1 cellular context compared by ENCODE assay signal in genomic region chr7:45865594-45866410, GRCh38.
A peak's percentile ranks its signal among the peaks of the same experiment; 100 is the strongest.
TF ChIP-seq lines count a peak whose summit lies in the region.

No MANE protein-coding gene starts in this region.

TF ChIP-seq in HepG2, 621 proteins besides CTCF, POLR2A, EP300 and RAD21 (continued from another document):
- TF ChIP-seq ETS1 (CRISPR knock-in tag; IDR thresholded peaks at IDR 0.05): no peak
- no peak for TF ChIP-seq SATB2 (CRISPR knock-in tag; IDR thresholded peaks at IDR 0.05)
- TF ChIP-seq ZNF724P (CRISPR knock-in tag; IDR thresholded peaks at IDR 0.05; ENCODE audit: borderline replicate concordance): no peak
- no peak for TF ChIP-seq MED13 (CRISPR knock-in tag; IDR thresholded peaks at IDR 0.05)
- no peak for TF ChIP-seq NFIB (CRISPR knock-in tag; IDR thresholded peaks at IDR 0.05; ENCODE audit: borderline replicate concordance)
- TF ChIP-seq SRSF9 (IDR thresholded peaks at IDR 0.05; ENCODE audit: borderline replicate concordance, insufficient read depth, low read depth, low read length, poor library complexity, severe bottlenecking): no peak
- TF ChIP-seq, protein P1, sequence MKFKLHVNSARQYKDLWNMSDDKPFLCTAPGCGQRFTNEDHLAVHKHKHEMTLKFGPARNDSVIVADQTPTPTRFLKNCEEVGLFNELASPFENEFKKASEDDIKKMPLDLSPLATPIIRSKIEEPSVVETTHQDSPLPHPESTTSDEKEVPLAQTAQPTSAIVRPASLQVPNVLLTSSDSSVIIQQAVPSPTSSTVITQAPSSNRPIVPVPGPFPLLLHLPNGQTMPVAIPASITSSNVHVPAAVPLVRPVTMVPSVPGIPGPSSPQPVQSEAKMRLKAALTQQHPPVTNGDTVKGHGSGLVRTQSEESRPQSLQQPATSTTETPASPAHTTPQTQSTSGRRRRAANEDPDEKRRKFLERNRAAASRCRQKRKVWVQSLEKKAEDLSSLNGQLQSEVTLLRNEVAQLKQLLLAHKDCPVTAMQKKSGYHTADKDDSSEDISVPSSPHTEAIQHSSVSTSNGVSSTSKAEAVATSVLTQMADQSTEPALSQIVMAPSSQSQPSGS (CRISPR knock-in tag; IDR thresholded peaks at IDR 0.05): no peak
- peak; percentile 35; the same call in 1 of the 2 replicates for TF ChIP-seq ZFX (CRISPR knock-in tag; IDR thresholded peaks at IDR 0.05; ENCODE audit: low read depth)
- TF ChIP-seq FLYWCH1 (CRISPR knock-in tag; IDR thresholded peaks at IDR 0.05): no peak
- no peak for TF ChIP-seq SP4 (CRISPR knock-in tag; IDR thresholded peaks at IDR 0.05)
- TF ChIP-seq YEATS2 (CRISPR knock-in tag; IDR thresholded peaks at IDR 0.05; ENCODE audit: borderline replicate concordance): no peak; the same call in 1 of the 2 replicates
- TF ChIP-seq DPF2 (CRISPR knock-in tag; IDR thresholded peaks at IDR 0.05; ENCODE audit: borderline replicate concordance, low read depth): peak; percentile 45; the same call in 1 of the 2 replicates
- TF ChIP-seq TOE1 (CRISPR knock-in tag; IDR thresholded peaks at IDR 0.05): no peak
- TF ChIP-seq, protein P2, sequence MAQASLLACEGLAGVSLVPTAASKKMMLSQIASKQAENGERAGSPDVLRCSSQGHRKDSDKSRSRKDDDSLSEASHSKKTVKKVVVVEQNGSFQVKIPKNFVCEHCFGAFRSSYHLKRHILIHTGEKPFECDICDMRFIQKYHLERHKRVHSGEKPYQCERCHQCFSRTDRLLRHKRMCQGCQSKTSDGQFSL (CRISPR knock-in tag; IDR thresholded peaks at IDR 0.05): no peak
- peak; percentile 28; the same call in 1 of the 2 replicates for TF ChIP-seq HDAC2 (CRISPR knock-in tag; IDR thresholded peaks at IDR 0.05)
- peak; percentile 81 for TF ChIP-seq SAP130 (CRISPR knock-in tag; IDR thresholded peaks at IDR 0.05; ENCODE audit: low read depth)
- no peak for TF ChIP-seq ZBTB42 (CRISPR knock-in tag; IDR thresholded peaks at IDR 0.05)
- peak; percentile 19; the same call in 1 of the 2 replicates for TF ChIP-seq ARID4A (CRISPR knock-in tag; IDR thresholded peaks at IDR 0.05; ENCODE audit: borderline replicate concordance)
- TF ChIP-seq SIN3B (IDR thresholded peaks at IDR 0.05; ENCODE audit: low read length): no peak
- TF ChIP-seq FOXA1 (IDR thresholded peaks at IDR 0.05): no peak
- peak; percentile 76; the same call in 1 of the 2 replicates for TF ChIP-seq FOXA1 (CRISPR knock-in tag; IDR thresholded peaks at IDR 0.05)
- TF ChIP-seq ZSCAN31 (CRISPR knock-in tag; IDR thresholded peaks at IDR 0.05; ENCODE audit: low read depth): no peak
TF ChIP-seq in HepG2: peak in this region for 64.
